In genomic region chr19:13053761-13054604, GRCh38 we compare ENCODE assay signal across 11 cellular contexts. TPM values are rescaled to one million over a fixed set of nuclear protein-coding genes. Genes with fewer than 3 reads are reported as not detected.
A peak's percentile ranks its signal among the peaks of the same experiment; 100 is the strongest.
DNase-seq lines count a peak whose midpoint lies in the region; ATAC-seq, FAIRE-seq and TF ChIP-seq lines count a peak whose summit lies in the region.
"Had no signal": no experiment of that assay in that cellular context is flagged by ENCODE, and none has a peak within 500 bp of the region (broad histone marks: within the 10 kb centered on the region; RNA-seq: fewer than 3 reads in every experiment).

No MANE protein-coding gene starts in this region.

- H3K4me3 ChIP-seq in mesodermal cell (ENCODE audit: extremely low read depth, insufficient read depth, low read length, poor library complexity, severe bottlenecking) (no peak overlapping the region), vagina (peak overlapping the region in 1 of 2 donors; percentile 26)

- no peaks in the 10 kb centered on the region for H3K9me3 Mint-ChIP-seq in activated naive CD4-positive, alpha-beta T cell treated with anti-CD3 and anti-CD28 coated beads for 36 hours

- H3K9me3 ChIP-seq in mesodermal cell (ENCODE audit: control insufficient read depth, low read length) (no peaks in the 10 kb centered on the region), vagina (no peaks in the 10 kb centered on the region)
- H3K9me3 ChIP-seq: neutrophil had no signal

- no peak overlapping the region for H3K4me3 Mint-ChIP-seq in activated naive CD4-positive, alpha-beta T cell treated with anti-CD3 and anti-CD28 coated beads for 36 hours
- H3K4me3 Mint-ChIP-seq: B cell had no signal

- no peak for ATAC-seq in HG02759 (IDR thresholded peaks at IDR 0.05; ENCODE audit: unreplicated experiment)

- no peak overlapping the region for H3K27ac Mint-ChIP-seq in activated naive CD4-positive, alpha-beta T cell treated with anti-CD3 and anti-CD28 coated beads for 36 hours
- H3K27ac Mint-ChIP-seq: B cell had no signal

- no peaks in the 10 kb centered on the region for H3K27me3 Mint-ChIP-seq in activated naive CD4-positive, alpha-beta T cell treated with anti-CD3 and anti-CD28 coated beads for 36 hours (ENCODE audit: low read depth)

- CTCF ChIA-PET in activated naive CD4-positive, alpha-beta T cell treated with anti-CD3 and anti-CD28 coated beads for 36 hours (lab: Charles Lee), result interaction anchor here (0.6 to 2.0 kb wide), 7 partner anchors 7 to 239 kb away, joined by 3 to 7 read pairs (median 4); no protein-coding TSS in a partner anchor

- no peaks in the 10 kb centered on the region for H3K27me3 ChIP-seq in vagina

- no peak for TF ChIP-seq CTCF in vagina (IDR thresholded peaks at IDR 0.05)

- H3K36me3 ChIP-seq in mesodermal cell (ENCODE audit: control insufficient read depth, insufficient read depth, low read length) (no peaks in the 10 kb centered on the region), vagina (no peaks in the 10 kb centered on the region)
- H3K36me3 ChIP-seq: neutrophil had no signal

- H3K27ac ChIP-seq in mesodermal cell (ENCODE audit: low read depth, low read length, severe bottlenecking) (peak overlapping the region; percentile 88), vagina (peak overlapping the region; percentile 96)
- H3K27ac ChIP-seq: neutrophil had no signal

- H3K4me1 Mint-ChIP-seq in activated naive CD4-positive, alpha-beta T cell treated with anti-CD3 and anti-CD28 coated beads for 36 hours (ENCODE audit: low read depth), result peaks cover 11% of the 10 kb centered on the region

- peak; percentile 7 for DNase-seq in DMS79 treated with DMSO at 0.1 percent for 48 hours (lab: John Stamatoyannopoulos, UW)
- DNase-seq in DMS79 (lab: John Stamatoyannopoulos, UW), result no peak
- no peak for DNase-seq in vagina (ENCODE audit: extremely low spot score in 2 of 2)
- no peak for DNase-seq in activated naive CD4-positive, alpha-beta T cell treated with anti-CD3 and anti-CD28 coated beads for 36 hours
- no peak for DNase-seq in NK-92 (lab: John Stamatoyannopoulos, UW; ENCODE audit: unreplicated experiment)
- DNase-seq: NCI-H446 had no signal

- H3K4me1 ChIP-seq in mesodermal cell (ENCODE audit: control insufficient read depth, insufficient read depth, low read length, poor library complexity, severe bottlenecking) (peaks cover 72% of the 10 kb centered on the region), vagina (peaks cover 98% of the 10 kb centered on the region)

- H3K36me3 Mint-ChIP-seq in activated naive CD4-positive, alpha-beta T cell treated with anti-CD3 and anti-CD28 coated beads for 36 hours (ENCODE audit: low read depth), result no peaks in the 10 kb centered on the region

- 26 to 42% methylated on average over 11 to 12 of the region's 16 CpGs for WGBS in mesodermal cell (ENCODE audit: insufficient coverage in 2 of 2), 2 experiments

- intact Hi-C loops in vagina (cut with DNase I), result no loop called here
- intact Hi-C loops in activated naive CD4-positive, alpha-beta T cell treated with anti-CD3 and anti-CD28 coated beads for 36 hours (cut with micrococcal nuclease), result no loop called here

- FAIRE-seq in endometrium (lab: Jason Lieb, UNC), result peak; percentile 50

- TF ChIP-seq POLR2A in vagina (IDR thresholded peaks at IDR 0.05), result no peak

RNA-seq across cellular contexts. Expression of gene LYL1, which starts 48.7 kb away (rescaled TPM):
- 14.3 TPM for polyA plus RNA-seq in mesodermal cell (2013, experiment 1 of 2)
- polyA plus RNA-seq in mesodermal cell (2013, experiment 2 of 2), result 10.6 TPM
- total RNA-seq in vagina, result 11.5 TPM
- 1 to 10 TPM; 1.8 to 2.2 TPM for total RNA-seq in activated naive CD4-positive, alpha-beta T cell treated with anti-CD3 and anti-CD28 coated beads for 36 hours

RNA-seq across cellular contexts. Expression of gene NFIX, which starts 58.7 kb away (rescaled TPM):
- 0.04 TPM for polyA plus RNA-seq in mesodermal cell (2013, experiment 1 of 2)
- polyA plus RNA-seq in mesodermal cell (2013, experiment 2 of 2), result 0.15 TPM
- total RNA-seq in vagina, result 81.8 TPM
- 1 to 10 TPM; 6.2 to 6.4 TPM for total RNA-seq in activated naive CD4-positive, alpha-beta T cell treated with anti-CD3 and anti-CD28 coated beads for 36 hours

Comparison
In these comparisons a context has a peak if more than half of its experiments do, and no peak if none do; other contexts are left out.
1. RNA of gene NFIX, which starts 58.7 kb away (total RNA-seq): 81.8 TPM in vagina (single experiment); 6.2 to 6.4 TPM in activated naive CD4-positive, alpha-beta T cell treated with anti-CD3 and anti-CD28 coated beads for 36 hours; every median in the first group is over 10 times any median in the second.